Comparison of ENCODE assay signal across 10 cellular contexts in the genomic region with DNA sequence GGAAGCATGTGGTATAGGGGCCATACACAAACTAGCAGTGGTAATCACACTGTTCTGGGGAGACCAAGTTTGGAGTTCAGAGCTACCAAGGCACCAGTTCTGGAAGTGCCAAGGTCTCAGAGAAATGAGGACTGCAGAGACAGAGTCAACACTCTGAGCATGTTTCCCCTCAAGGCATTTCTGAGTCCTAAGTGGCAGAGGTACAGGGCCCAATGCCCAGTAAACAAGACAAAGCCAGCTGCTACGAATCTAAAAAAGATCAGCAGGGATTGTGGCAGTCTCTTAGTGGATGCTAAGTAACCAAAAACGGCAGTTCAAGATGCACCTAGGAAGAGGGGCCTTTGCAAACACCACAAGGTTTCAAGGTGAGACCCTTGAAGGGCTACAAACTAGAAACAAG.
"Had no signal": no experiment of that assay in that cellular context is flagged by ENCODE, and none has a peak within 500 bp of the region (broad histone marks: within the 10 kb centered on the region; RNA-seq: fewer than 3 reads in every experiment).

No MANE protein-coding gene starts in this region.

- H3K4me3 ChIP-seq: lung had no signal

- DNase-seq: activated CD4-positive, alpha-beta memory T cell treated with anti-CD3 and anti-CD28 coated beads, Interleukin-2, amount 10 ng/mL, durations not matched to agents 7 days and 5 days; activated CD4-positive, alpha-beta T cell treated with anti-CD3 and anti-CD28 coated beads for 1 hour; activated CD8-positive, alpha-beta memory T cell treated with anti-CD3 and anti-CD28 coated beads, Interleukin-2, amount 50 U/mL, for 4 hours; activated naive CD4-positive, alpha-beta T cell; activated naive CD8-positive, alpha-beta T cell treated with anti-CD3 and anti-CD28 coated beads, Interleukin-2, amount 50 U/mL, for 24 hours; activated T-cell treated with anti-CD3 and anti-CD28 coated beads, Interleukin-2, amount 50 U/mL, for 72 hours; effector memory CD8-positive, alpha-beta T cell; retina; small intestine had no signal

- ATAC-seq: activated naive CD8-positive, alpha-beta T cell treated with anti-CD3 and anti-CD28 coated beads, Interleukin-2, amount 50 U/mL, for 24 hours; effector memory CD8-positive, alpha-beta T cell had no signal
